ENCODE assay signal across 9 cellular contexts in the genomic region with DNA sequence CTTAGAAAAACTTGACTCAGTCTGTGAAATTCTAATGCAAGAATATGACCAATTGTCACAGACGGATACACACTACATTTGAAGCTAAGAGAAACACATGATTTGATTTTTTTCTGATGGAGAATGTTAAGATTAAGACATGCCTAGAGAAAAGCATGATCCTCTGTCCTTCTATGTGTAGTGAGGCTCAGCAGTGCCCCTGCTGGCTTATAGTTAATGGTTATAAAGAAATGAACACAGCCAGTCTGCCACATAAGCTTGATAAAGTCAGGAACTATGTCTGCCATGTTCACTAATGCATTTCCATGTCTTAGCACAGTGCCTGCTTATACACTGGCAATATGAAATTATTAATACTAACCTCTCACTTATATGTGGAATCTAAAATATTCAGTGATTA.
DNase-seq lines count a peak whose midpoint lies in the region; ATAC-seq, FAIRE-seq and TF ChIP-seq lines count a peak whose summit lies in the region.
"Had no signal": no experiment of that assay in that cellular context is flagged by ENCODE, and none has a peak within 500 bp of the region (broad histone marks: within the 10 kb centered on the region; RNA-seq: fewer than 3 reads in every experiment).

No MANE protein-coding gene starts in this region.

- no peak overlapping the region for H3K4me3 Mint-ChIP-seq in MCF 10A (ENCODE audit: unreplicated experiment)

- no peaks in the 10 kb centered on the region for H3K36me3 Mint-ChIP-seq in MCF 10A (ENCODE audit: insufficient read depth, unreplicated experiment)

- no peaks in the 10 kb centered on the region for H3K27me3 ChIP-seq in breast epithelium
- H3K27me3 ChIP-seq in endothelial cell of umbilical vein (ENCODE audit: control insufficient read depth in 2 of 2, insufficient read depth in 2 of 2, low read length in 2 of 2) = peaks cover 9 to 20% of the 10 kb centered on the region in 2 experiments
- H3K27me3 ChIP-seq in transverse colon = no peaks in the 10 kb centered on the region
- H3K27me3 ChIP-seq: SJSA1 had no signal

- 77 to 80% methylated on average over 1 of the region's 1 CpG for WGBS in transverse colon (ENCODE audit: low coverage in 1 of 2), 2 donors

- H3K9me3 ChIP-seq in breast epithelium (no peaks in the 10 kb centered on the region), endothelial cell of umbilical vein (replicated peaks; ENCODE audit: control insufficient read depth, insufficient read depth, low read length) (no peaks in the 10 kb centered on the region), transverse colon (no peaks in the 10 kb centered on the region)
- H3K9me3 ChIP-seq: SJSA1 had no signal

- TF ChIP-seq CTCF in MCF 10A (IDR thresholded peaks at IDR 0.05; ENCODE audit: unreplicated experiment) (peak; percentile 42), breast epithelium (IDR thresholded peaks at IDR 0.05) (no peak), endothelial cell of umbilical vein (IDR thresholded peaks at IDR 0.05; ENCODE audit: extremely low read depth in 1 of 2, insufficient read depth in 1 of 2, low read depth in 1 of 2, low read length in 2 of 2) (peak; percentile 17 to 43), transverse colon (IDR thresholded peaks at IDR 0.05) (peak; percentile 11 to 40 (median 25))

- H3K4me1 Mint-ChIP-seq in MCF 10A (ENCODE audit: insufficient read depth, unreplicated experiment) = no peaks in the 10 kb centered on the region

- DNase-seq in MCF 10A (ENCODE audit: unreplicated experiment) (peak; percentile 41), breast epithelium (ENCODE audit: low spot score in 2 of 2) (no peak), NCI-H2171 treated with DMSO at 0.1 percent for 48 hours (lab: John Stamatoyannopoulos, UW) (peak; percentile 34), endothelial cell of umbilical vein (ENCODE audit: low read depth, low spot score) (peak; percentile 35), transverse colon (no peak)
- no peak for DNase-seq in effector CD8-positive, alpha-beta T cell (lab: John Stamatoyannopoulos, UW)

- TF ChIP-seq POLR2A in breast epithelium (IDR thresholded peaks at IDR 0.05) (no peak), endothelial cell of umbilical vein (IDR thresholded peaks at IDR 0.05; ENCODE audit: low read depth, low read length) (no peak), transverse colon (IDR thresholded peaks at IDR 0.05) (no peak)

- in situ Hi-C loops in transverse colon (cut with MboI; ENCODE audit: low pct_ligation_motif_present in 1 of 4, low pct_unique_long_range_greater_than_20kb in 1 of 4, low sequenced_read_pairs in 3 of 4) = loop anchor here in 3 of 4 donors (25.0 kb wide), 1 partner anchor 383 kb away; a partner anchor contains a TSS

- peak; percentile 53 for FAIRE-seq in endothelial cell of umbilical vein (lab: Jason Lieb, UNC)

- TF ChIP-seq EP300 in transverse colon (IDR thresholded peaks at IDR 0.05; ENCODE audit: low read depth) = no peak

- no peak overlapping the region for H3K4me2 ChIP-seq in endothelial cell of umbilical vein (ENCODE audit: insufficient read depth, low read length)

- intact Hi-C loops in MCF 10A (cut with micrococcal nuclease) = loop anchor here (1.0 to 10.0 kb wide), 2 partner anchors 380 to 1164 kb away; no protein-coding TSS in a partner anchor
- intact Hi-C loops in breast epithelium (cut with DNase I; ENCODE audit: low total_unique reads) = no loop called here
- intact Hi-C loops in endothelial cell of umbilical vein (cut with micrococcal nuclease) = loop anchor here (1.0 kb wide), 1 partner anchor 380 kb away; no protein-coding TSS in a partner anchor
- intact Hi-C loops in transverse colon (cut with DNase I; ENCODE audit: low total_unique reads) = loop anchor here (10.0 kb wide), 1 partner anchor 386 kb away; a partner anchor contains a TSS

- H3K9me1 ChIP-seq in endothelial cell of umbilical vein (replicated peaks; ENCODE audit: control insufficient read depth, extremely low read depth, insufficient read depth, low read length) = no peaks in the 10 kb centered on the region

- no peaks in the 10 kb centered on the region for H4K20me1 ChIP-seq in endothelial cell of umbilical vein (replicated peaks; ENCODE audit: control insufficient read depth, extremely low read depth, insufficient read depth, low read length)

- no peaks in the 10 kb centered on the region for H3K79me2 ChIP-seq in endothelial cell of umbilical vein (ENCODE audit: control insufficient read depth, insufficient read depth, low read length)

- no peaks in the 10 kb centered on the region for H3K9me3 Mint-ChIP-seq in MCF 10A (ENCODE audit: unreplicated experiment)

- dilution Hi-C loops in endothelial cell of umbilical vein (cut with MboI; ENCODE audit: extremely low pct_ligation_motif_present, low sequenced_read_pairs) = no loop called here

- no peaks in the 10 kb centered on the region for H3K36me3 ChIP-seq in breast epithelium
- no peaks in the 10 kb centered on the region for H3K36me3 ChIP-seq in endothelial cell of umbilical vein (ENCODE audit: control insufficient read depth in 2 of 2, extremely low read depth in 1 of 2, insufficient read depth in 2 of 2, low read length in 2 of 2)
- no peaks in the 10 kb centered on the region for H3K36me3 ChIP-seq in transverse colon
- H3K36me3 ChIP-seq: SJSA1 had no signal

- BruUV-seq in MCF 10A (replicated peaks; lab: Mats Ljungman, UMichigan) = no TSS peak
- no TSS peak for BruUV-seq in endothelial cell of umbilical vein (replicated peaks; lab: Mats Ljungman, UMichigan)

- H3K4me3 ChIP-seq in breast epithelium (no peak overlapping the region), endothelial cell of umbilical vein (replicated peaks in 1 of 3; ENCODE audit: insufficient read depth in 1 of 3, low read depth in 1 of 3, low read length in 3 of 3) (no peak overlapping the region), transverse colon (no peak overlapping the region)
- H3K4me3 ChIP-seq: SJSA1 had no signal

- no peak overlapping the region for H3K9ac ChIP-seq in endothelial cell of umbilical vein (replicated peaks; ENCODE audit: extremely low read depth, insufficient read depth, low read length)

- CTCF ChIA-PET in MCF 10A (lab: Yijun Ruan, JAX) = interaction anchor here (0.6 to 2.0 kb wide), 4 partner anchors 10 to 384 kb away, joined by 3 to 6 read pairs (median 5); no protein-coding TSS in a partner anchor
- CTCF ChIA-PET in endothelial cell of umbilical vein (lab: Charles Lee) = interaction anchor here (0.6 to 2.0 kb wide), 14 partner anchors 8 to 720 kb away, joined by 3 to 21 read pairs (median 4); a partner anchor contains a TSS

- H3K4me1 ChIP-seq in breast epithelium (no peaks in the 10 kb centered on the region), endothelial cell of umbilical vein (ENCODE audit: control insufficient read depth, extremely low read depth, insufficient read depth, low read length) (no peaks in the 10 kb centered on the region), transverse colon (no peaks in the 10 kb centered on the region)
- H3K4me1 ChIP-seq: SJSA1 had no signal

- no peak overlapping the region for H3K27ac ChIP-seq in breast epithelium
- no peak overlapping the region for H3K27ac ChIP-seq in endothelial cell of umbilical vein (ENCODE audit: insufficient read depth, low read depth, low read length)
- H3K27ac ChIP-seq in transverse colon = no peak overlapping the region
- H3K27ac ChIP-seq: SJSA1 had no signal

- H3K27me3 Mint-ChIP-seq in MCF 10A (ENCODE audit: insufficient read depth, unreplicated experiment) = peaks cover 29% of the 10 kb centered on the region

- POLR2A ChIA-PET in MCF 10A (lab: Yijun Ruan, JAX) = no interaction called here
- POLR2A ChIA-PET in endothelial cell of umbilical vein (lab: Charles Lee) = no interaction called here

- ATAC-seq in HG03342 (IDR thresholded peaks at IDR 0.05; ENCODE audit: unreplicated experiment) (no peak), GM21786 (IDR thresholded peaks at IDR 0.05; ENCODE audit: unreplicated experiment) (no peak)

- no peak overlapping the region for H2AFZ ChIP-seq in endothelial cell of umbilical vein (ENCODE audit: low read depth, low read length)

- H3K27ac Mint-ChIP-seq in MCF 10A (ENCODE audit: low read depth, unreplicated experiment) = no peak overlapping the region

TF ChIP-seq in endothelial cell of umbilical vein, 7 proteins besides CTCF, POLR2A, EP300 and RAD21:
- TF ChIP-seq JUN (IDR thresholded peaks at IDR 0.05; ENCODE audit: borderline replicate concordance, insufficient read depth, insufficient read length, low read depth) (no peak), FOS (IDR thresholded peaks at IDR 0.05; ENCODE audit: borderline replicate concordance, insufficient read depth, low read length) (no peak), POLR2AphosphoS5 (IDR thresholded peaks at IDR 0.05; ENCODE audit: insufficient read depth, low read depth, low read length) (no peak), MYC (IDR thresholded peaks at IDR 0.05; ENCODE audit: low read depth, low read length) (no peak), EZH2 (IDR thresholded peaks at IDR 0.05; ENCODE audit: borderline replicate concordance, low read depth, low read length, severe bottlenecking) (no peak), GATA2 (IDR thresholded peaks at IDR 0.05; ENCODE audit: insufficient read depth, insufficient read length, low read depth, low read length) (no peak)
- TF ChIP-seq, protein P1, sequence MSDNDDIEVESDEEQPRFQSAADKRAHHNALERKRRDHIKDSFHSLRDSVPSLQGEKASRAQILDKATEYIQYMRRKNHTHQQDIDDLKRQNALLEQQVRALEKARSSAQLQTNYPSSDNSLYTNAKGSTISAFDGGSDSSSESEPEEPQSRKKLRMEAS (IDR thresholded peaks at IDR 0.05; ENCODE audit: insufficient read depth, insufficient read length) = no peak
TF ChIP-seq in endothelial cell of umbilical vein: peak in this region for 0.

Comparison
In these comparisons a context has a peak if more than half of its experiments do, and no peak if none do; other contexts are left out.
1. DNase-seq: peak in MCF 10A (single experiment), NCI-H2171 treated with DMSO at 0.1 percent for 48 hours (single experiment) and endothelial cell of umbilical vein (single experiment); none in breast epithelium (0 of 2), transverse colon (single experiment) and effector CD8-positive, alpha-beta T cell (single experiment).
2. CTCF ChIP-seq: peak in MCF 10A (single experiment), endothelial cell of umbilical vein (2 of 2) and transverse colon (5 of 5); none in breast epithelium (0 of 3).